ENCODE assay signal across 8 cellular contexts in genomic region chr2:152718909-152719645, GRCh38. TPM values are rescaled to one million over a fixed set of nuclear protein-coding genes. Genes with fewer than 3 reads are reported as not detected.
A peak's percentile ranks its signal among the peaks of the same experiment; 100 is the strongest.
DNase-seq lines count a peak whose midpoint lies in the region; ATAC-seq and TF ChIP-seq lines count a peak whose summit lies in the region.

No MANE protein-coding gene starts in this region.

- H3K9ac ChIP-seq in SK-N-MC (ENCODE audit: insufficient read length) (peak overlapping the region; percentile 94), endocrine pancreas (ENCODE audit: control insufficient read depth, insufficient read depth, low read length) (peak overlapping the region; percentile 60)

- ATAC-seq in HG02798 (IDR thresholded peaks at IDR 0.05; ENCODE audit: poor library complexity, unreplicated experiment) (peak; percentile 23), omental fat pad (ENCODE audit: low FRiP score) (no peak)

- TF ChIP-seq CTCF in GM13976 (IDR thresholded peaks at IDR 0.05; ENCODE audit: borderline replicate concordance, control extremely low read depth, extremely low read depth, insufficient read depth, missing control alignments) (no peak), omental fat pad (IDR thresholded peaks at IDR 0.05) (no peak)

- H3K36me3 ChIP-seq in SK-N-MC (ENCODE audit: insufficient read depth, low read length) (peaks cover 49% of the 10 kb centered on the region), endocrine pancreas (ENCODE audit: control insufficient read depth, insufficient read depth, low read length) (no peaks in the 10 kb centered on the region), muscle layer of duodenum (ENCODE audit: control insufficient read depth in 1 of 2, insufficient read depth in 2 of 2, low read length in 2 of 2) (peaks cover 3 to 7% of the 10 kb centered on the region in 2 donors)

- H3K4me1 ChIP-seq in endocrine pancreas (ENCODE audit: control insufficient read depth, insufficient read depth, low read length) (peaks cover 20% of the 10 kb centered on the region), muscle layer of duodenum (ENCODE audit: control insufficient read depth in 1 of 2, insufficient read depth in 2 of 2, low read length in 2 of 2) (peaks cover 11 to 38% of the 10 kb centered on the region in 2 donors)

- no peaks in the 10 kb centered on the region for H3K27me3 ChIP-seq in endocrine pancreas (ENCODE audit: control insufficient read depth, insufficient read depth, low read length)
- H3K27me3 ChIP-seq in muscle layer of duodenum (ENCODE audit: low read depth, low read length), result no peaks in the 10 kb centered on the region

- H3K9me3 ChIP-seq in SK-N-MC (ENCODE audit: low read depth, low read length) (no peaks in the 10 kb centered on the region), endocrine pancreas (ENCODE audit: control insufficient read depth, low read length) (no peaks in the 10 kb centered on the region), muscle layer of duodenum (ENCODE audit: control insufficient read depth in 1 of 2, low read length in 2 of 2) (no peaks in the 10 kb centered on the region)

- H3K27ac ChIP-seq in SK-N-MC (peak overlapping the region; percentile 94), muscle layer of duodenum (ENCODE audit: low read length) (peak overlapping the region; percentile 95)

- DNase-seq in AG08396 (ENCODE audit: low spot score) (peak; percentile 13), GM13976 (ENCODE audit: low spot score) (peak; percentile 19), NCI-H1092 (lab: John Stamatoyannopoulos, UW) (peak; percentile 19), SK-N-MC (ENCODE audit: low read depth, low spot score) (no peak), omental fat pad (ENCODE audit: low spot score) (no peak)

- peak overlapping the region; percentile 98 for H3K4me3 ChIP-seq in SK-N-MC
- H3K4me3 ChIP-seq in endocrine pancreas (ENCODE audit: control insufficient read depth, insufficient read depth, low read length), result peak overlapping the region; percentile 77
- peak overlapping the region; percentile 99 to 100 for H3K4me3 ChIP-seq in muscle layer of duodenum (ENCODE audit: low read depth in 1 of 2, low read length in 2 of 2)

- in situ Hi-C loops in GM13976 (cut with MboI; ENCODE audit: low sequenced_read_pairs, unreplicated experiment), result no loop called here

RNA-seq across cellular contexts. Expression of gene ARL6IP6, which starts 0.7 kb away (rescaled TPM):
- total RNA-seq in omental fat pad, result 10 to 100 TPM; 12.6 to 25.9 (median 19.0) TPM

RNA-seq across cellular contexts. Expression of gene PRPF40A, which starts 1.8 kb away (rescaled TPM):
- 100 to 1,000 TPM in 1 of 4 donors, 10 to 100 TPM in 3; 69.0 to 125 (median 81.7) TPM for total RNA-seq in omental fat pad

Comparison
In these comparisons a context has a peak if more than half of its experiments do, and no peak if none do; other contexts are left out.
1. DNase-seq: peak in AG08396 (single experiment), GM13976 (single experiment) and NCI-H1092 (single experiment); none in SK-N-MC (single experiment) and omental fat pad (single experiment).
2. Peak in every context shown above with its lines, with median percentiles within 50 percentile points of each other: H3K4me3 ChIP-seq.